Comparison of ENCODE assay signal across 8 cellular contexts in genomic region chr6:28161410-28162079, GRCh38. TPM values are rescaled to one million over a fixed set of nuclear protein-coding genes. Genes with fewer than 3 reads are reported as not detected.
DNase-seq lines count a peak whose midpoint lies in the region; ATAC-seq, FAIRE-seq and TF ChIP-seq lines count a peak whose summit lies in the region.

No MANE protein-coding gene starts in this region.

- no peak for FAIRE-seq in keratinocyte (lab: Jason Lieb, UNC)

- H2AFZ ChIP-seq in keratinocyte (ENCODE audit: control insufficient read depth, low read length): peak overlapping the region; percentile 96

- ATAC-seq in activated B cell treated with CpG ODN at 0.5 μM for 24 hours (ENCODE audit: low read depth): peak; percentile 96

- no peaks in the 10 kb centered on the region for H3K9me1 ChIP-seq in keratinocyte (ENCODE audit: control insufficient read depth, extremely low read depth, insufficient read depth, low read length)

- TF ChIP-seq CTCF in activated B cell treated with CpG ODN at 0.5 μM for 24 hours (IDR thresholded peaks at IDR 0.05): no peak
- no peak for TF ChIP-seq CTCF in cardiac fibroblast (IDR thresholded peaks at IDR 0.05; ENCODE audit: low read depth, low read length)
- TF ChIP-seq CTCF in keratinocyte (optimal IDR thresholded peaks at IDR 0.05 in 1 of 3, IDR thresholded peaks at IDR 0.05 in 1 of 3, conservative IDR thresholded peaks at IDR 0.05 in 1 of 3; ENCODE audit: extremely low read depth in 1 of 3, insufficient read depth in 2 of 3, low read length in 3 of 3): no peak

- H3K79me2 ChIP-seq in keratinocyte (ENCODE audit: control insufficient read depth, insufficient read depth, low read length): no peaks in the 10 kb centered on the region

- no peaks in the 10 kb centered on the region for H3K9me3 ChIP-seq in ES-I3 (ENCODE audit: control insufficient read depth, insufficient read depth, low read length)
- no peaks in the 10 kb centered on the region for H3K9me3 ChIP-seq in keratinocyte (ENCODE audit: control insufficient read depth, low read depth, low read length)

- dilution Hi-C loops in keratinocyte (cut with MboI; ENCODE audit: extremely low pct_ligation_motif_present, low sequenced_read_pairs): no loop called here

- H3K4me3 Mint-ChIP-seq in activated B cell treated with CpG ODN at 0.5 μM for 24 hours: peak overlapping the region; percentile 81

- CTCF ChIA-PET in activated B cell treated with CpG ODN at 0.5 μM for 24 hours (lab: Charles Lee): no interaction called here

- H3K4me2 ChIP-seq in keratinocyte (ENCODE audit: control insufficient read depth, extremely low read depth, insufficient read depth, low read depth, low read length): peak overlapping the region; percentile 85

- no peaks in the 10 kb centered on the region for H3K36me3 ChIP-seq in ES-I3 (ENCODE audit: insufficient read depth, low read length)
- peaks cover 0 to 1% of the 10 kb centered on the region in 2 experiments for H3K36me3 ChIP-seq in keratinocyte (ENCODE audit: control insufficient read depth in 2 of 2, extremely low read depth in 1 of 2, insufficient read depth in 2 of 2, low read length in 2 of 2)

- peak overlapping the region; percentile 89 for H3K9ac ChIP-seq in ES-I3 (ENCODE audit: low read depth, low read length)
- H3K9ac ChIP-seq in keratinocyte (ENCODE audit: control insufficient read depth, extremely low read depth, insufficient read depth, low read length): peak overlapping the region; percentile 57

- H3K36me3 Mint-ChIP-seq in activated B cell treated with CpG ODN at 0.5 μM for 24 hours (ENCODE audit: low read depth): peaks cover 32% of the 10 kb centered on the region

- no peaks in the 10 kb centered on the region for H3K27me3 ChIP-seq in keratinocyte (ENCODE audit: control insufficient read depth, extremely low read depth, insufficient read depth, low read length)

- POLR2A ChIA-PET in activated B cell treated with CpG ODN at 0.5 μM for 24 hours (lab: Charles Lee): interaction anchor here (0.5 to 1.7 kb wide), 8 partner anchors 20 to 1978 kb away, joined by 3 to 13 read pairs (median 4); partner anchors contain the start of genes ZKSCAN8 and ZSCAN26

- DNase-seq in HCEC 1CT (peak; percentile 69), NCI-H1436 treated with DMSO at 0.1 percent for 48 hours (lab: John Stamatoyannopoulos, UW) (peak; percentile 31), activated B cell treated with CpG ODN at 0.5 μM for 24 hours (peak; percentile 79), cardiac fibroblast (ENCODE audit: low read depth in 2 of 2) (peak; percentile 62 to 74), keratinocyte (ENCODE audit: low read depth, low spot score) (no peak), AML-193 (lab: John Stamatoyannopoulos, UW) (no peak)
- peak; percentile 90 for DNase-seq in stimulated activated CD4-positive, alpha-beta T cell treated with anti-CD3 and anti-CD28 coated beads, Interleukin-15, amount 100 ng/mL, for 24 hours

- peak overlapping the region; percentile 62 for H3K27ac Mint-ChIP-seq in activated B cell treated with CpG ODN at 0.5 μM for 24 hours

- peaks cover 16% of the 10 kb centered on the region for H3K4me1 Mint-ChIP-seq in activated B cell treated with CpG ODN at 0.5 μM for 24 hours

- H3K4me3 ChIP-seq in cardiac fibroblast (replicated peaks in 1 of 2; ENCODE audit: low read depth in 2 of 2, low read length in 2 of 2) (peak overlapping the region; percentile 52 to 56), keratinocyte (ENCODE audit: control insufficient read depth in 2 of 3, extremely low read depth in 1 of 3, insufficient read depth in 2 of 3, low read depth in 1 of 3, low read length in 3 of 3) (peak overlapping the region; percentile 51 to 83 (median 81))

- H3K4me1 ChIP-seq in ES-I3 (ENCODE audit: insufficient read depth, low read length) (0 out of 2 replicates have a peak, but pooled peaks cover 5% of the 10 kb centered on the region), keratinocyte (ENCODE audit: control insufficient read depth, extremely low read depth, insufficient read depth, low read length) (peaks cover 1% of the 10 kb centered on the region)

- H4K20me1 ChIP-seq in keratinocyte (ENCODE audit: control insufficient read depth, extremely low read depth, insufficient read depth, low read length): no peaks in the 10 kb centered on the region

- intact Hi-C loops in activated B cell treated with CpG ODN at 0.5 μM for 24 hours (cut with micrococcal nuclease): loop anchor here (2.0 to 5.0 kb wide), 2 partner anchors 25 to 56 kb away; no protein-coding TSS in a partner anchor

- H3K27me3 Mint-ChIP-seq in activated B cell treated with CpG ODN at 0.5 μM for 24 hours: no peaks in the 10 kb centered on the region

- H3K9me3 Mint-ChIP-seq in activated B cell treated with CpG ODN at 0.5 μM for 24 hours: peaks cover 5% of the 10 kb centered on the region

- no peak overlapping the region for H3K27ac ChIP-seq in keratinocyte (ENCODE audit: control insufficient read depth, insufficient read depth, low read length)

RNA-seq across cellular contexts. Expression of gene ZKSCAN8, which starts 19.9 kb away (rescaled TPM):
- 38.9 and 40.2 TPM in 2 replicates for total RNA-seq in activated B cell treated with CpG ODN at 0.5 μM for 24 hours
- polyA plus RNA-seq in keratinocyte: 5.4 to 6.4 TPM (median 5.7 TPM) in 3 replicates
- 2.1 TPM for polyA plus RNA-seq in keratinocyte (2011; ENCODE audit: low read depth)
- 2.0 and 3.8 TPM in 2 replicates for polyA plus RNA-seq in keratinocyte (2011; cell fraction: cytosol; rRNA removed)
- 21.5 TPM in 2 replicates for polyA plus RNA-seq in keratinocyte (2011; cell fraction: nucleus; rRNA removed)
- 3.4 and 3.8 TPM in 2 replicates for polyA plus RNA-seq in keratinocyte (2012; ENCODE audit: low replicate concordance)
- polyA minus RNA-seq in keratinocyte: 4.3 to 14.8 TPM (median 10.7 TPM) in 3 replicates
- polyA minus RNA-seq in keratinocyte (2011; cell fraction: cytosol; rRNA and poly(A)+ RNA removed): 4.0 TPM
- polyA minus RNA-seq in keratinocyte (2011; cell fraction: nucleus; rRNA and poly(A)+ RNA removed): 8.9 and 19.5 TPM in 2 replicates

RNA-seq across cellular contexts. Expression of gene ZSCAN16, which starts 37.1 kb away (rescaled TPM):
- total RNA-seq in activated B cell treated with CpG ODN at 0.5 μM for 24 hours: 10.6 and 12.6 TPM in 2 replicates
- 0.99 to 1.5 TPM (median 1.0 TPM) in 3 replicates for polyA plus RNA-seq in keratinocyte
- polyA plus RNA-seq in keratinocyte (2011; ENCODE audit: low read depth): 3.9 TPM
- 0.49 and 0.70 TPM in 2 replicates for polyA plus RNA-seq in keratinocyte (2011; cell fraction: cytosol; rRNA removed)
- polyA plus RNA-seq in keratinocyte (2011; cell fraction: nucleus; rRNA removed): 1.00 and 1.8 TPM in 2 replicates
- polyA plus RNA-seq in keratinocyte (2012; ENCODE audit: low replicate concordance): 0.95 and 3.1 TPM in 2 replicates
- 0.49 to 0.83 TPM in 2 of 3 replicates, not detected in the other for polyA minus RNA-seq in keratinocyte
- polyA minus RNA-seq in keratinocyte (2011; cell fraction: cytosol; rRNA and poly(A)+ RNA removed): not detected
- polyA minus RNA-seq in keratinocyte (2011; cell fraction: nucleus; rRNA and poly(A)+ RNA removed): 0.32 and 0.62 TPM in 2 replicates

Comparison
In these comparisons a context has a peak if more than half of its experiments do, and no peak if none do; other contexts are left out.
1. DNase-seq: peak in HCEC 1CT (single experiment), NCI-H1436 treated with DMSO at 0.1 percent for 48 hours (single experiment), activated B cell treated with CpG ODN at 0.5 μM for 24 hours (single experiment), cardiac fibroblast (2 of 2) and stimulated activated CD4-positive, alpha-beta T cell treated with anti-CD3 and anti-CD28 coated beads, Interleukin-15, amount 100 ng/mL, for 24 hours (single experiment); none in keratinocyte (single experiment) and AML-193 (0 of 2).